18 cellular contexts compared by ENCODE assay signal in the genomic region with DNA sequence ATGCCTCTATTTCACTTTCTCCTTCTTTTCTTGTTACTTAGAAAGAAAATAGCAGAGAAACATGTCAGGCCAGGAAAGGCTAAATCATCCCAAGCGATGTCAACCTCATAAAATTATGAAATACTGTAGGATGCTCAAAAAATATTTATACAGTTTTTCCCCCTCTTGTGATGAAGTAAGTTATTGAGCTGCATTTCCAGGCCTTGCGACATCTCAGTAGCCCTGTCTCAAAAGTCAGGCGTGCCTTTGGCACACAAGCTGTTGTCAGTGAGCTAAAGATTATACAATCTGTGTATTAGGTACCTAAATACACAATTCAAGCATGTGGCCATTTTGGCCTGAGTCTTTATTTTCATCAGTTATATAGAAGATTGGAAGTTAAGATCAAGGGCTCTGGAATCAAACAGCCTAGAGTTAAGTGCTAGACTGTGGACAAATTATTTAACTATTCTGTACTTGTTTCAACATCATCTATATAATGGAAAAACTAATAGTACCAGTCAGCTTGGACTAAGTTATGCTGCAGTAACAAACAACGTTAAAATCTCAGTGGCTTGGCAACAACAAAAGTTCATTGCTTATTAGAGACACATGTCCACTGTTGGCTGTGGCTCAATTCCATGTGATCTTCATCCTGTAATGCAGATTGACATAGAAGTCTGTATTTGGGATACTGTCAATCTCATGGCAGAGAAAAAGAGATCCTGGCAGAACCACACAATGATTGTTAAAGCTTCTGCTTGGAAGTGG.
A peak's percentile ranks its signal among the peaks of the same experiment; 100 is the strongest.
DNase-seq lines count a peak whose midpoint lies in the region; ATAC-seq, FAIRE-seq and TF ChIP-seq lines count a peak whose summit lies in the region.
"Had no signal": no experiment of that assay in that cellular context is flagged by ENCODE, and none has a peak within 500 bp of the region (broad histone marks: within the 10 kb centered on the region; RNA-seq: fewer than 3 reads in every experiment).

No MANE protein-coding gene starts in this region.

- H3K9me3 Mint-ChIP-seq in MCF 10A (ENCODE audit: unreplicated experiment), result no peaks in the 10 kb centered on the region

- WGBS in gastroesophageal sphincter (ENCODE audit: low coverage in 1 of 2), 2 donors, result 84 to 86% methylated on average over 4 of the region's 4 CpGs

- no peak overlapping the region for H3K27ac Mint-ChIP-seq in MCF 10A (ENCODE audit: low read depth, unreplicated experiment)

- H3K4me3 Mint-ChIP-seq in MCF 10A (ENCODE audit: unreplicated experiment), result no peak overlapping the region

- TF ChIP-seq POLR2A in breast epithelium (IDR thresholded peaks at IDR 0.05), result no peak
- TF ChIP-seq POLR2A in gastroesophageal sphincter (IDR thresholded peaks at IDR 0.05), result no peak

- H3K36me3 Mint-ChIP-seq in MCF 10A (ENCODE audit: insufficient read depth, unreplicated experiment), result no peaks in the 10 kb centered on the region

- intact Hi-C loops in MCF 10A (cut with micrococcal nuclease) (no loop called here), breast epithelium (cut with DNase I; ENCODE audit: low total_unique reads) (no loop called here), kidney (cut with DNase I) (no loop called here)

- no peaks in the 10 kb centered on the region for H3K27me3 Mint-ChIP-seq in MCF 10A (ENCODE audit: insufficient read depth, unreplicated experiment)

- POLR2A ChIA-PET in MCF 10A (lab: Yijun Ruan, JAX), result interaction anchor here (0.6 to 1.0 kb wide), 3 partner anchors 33 to 219 kb away, joined by 3 to 4 read pairs (median 3); no protein-coding TSS in a partner anchor

- DNase-seq in MCF 10A (ENCODE audit: unreplicated experiment) (peak; percentile 26), breast epithelium (ENCODE audit: low spot score in 2 of 2) (no peak), choroid plexus epithelial cell (ENCODE audit: low read depth) (peak; percentile 3), stromal cell of bone marrow (ENCODE audit: low read depth) (peak; percentile 37), kidney (no peak)
- no peak for DNase-seq in activated CD8-positive, alpha-beta memory T cell treated with anti-CD3 and anti-CD28 coated beads for 24 hours
- DNase-seq: C1 segment of cervical spinal cord, DMS 273 treated with DMSO at 0.1 percent for 48 hours, GF-D8, IMR-90, NCI-H1048, NCI-H2081 treated with DMSO at 0.1 percent for 48 hours, NCI-H510A, NCI-H82 had no signal

- H3K36me3 ChIP-seq in breast epithelium (no peaks in the 10 kb centered on the region), gastroesophageal sphincter (no peaks in the 10 kb centered on the region), kidney (ENCODE audit: control insufficient read depth in 1 of 2, insufficient read depth in 2 of 2, low read length in 2 of 2) (no peaks in the 10 kb centered on the region)

- H3K4me3 ChIP-seq in breast epithelium (no peak overlapping the region), choroid plexus epithelial cell (ENCODE audit: low read depth, low read length) (no peak overlapping the region), gastroesophageal sphincter (no peak overlapping the region), kidney (ENCODE audit: low read length in 2 of 2) (no peak overlapping the region)

- no peaks in the 10 kb centered on the region for H3K27me3 ChIP-seq in breast epithelium
- no peaks in the 10 kb centered on the region for H3K27me3 ChIP-seq in gastroesophageal sphincter

- peaks cover 14% of the 10 kb centered on the region for H3K4me1 Mint-ChIP-seq in MCF 10A (ENCODE audit: insufficient read depth, unreplicated experiment)

- H3K4me1 ChIP-seq in breast epithelium (no peaks in the 10 kb centered on the region), gastroesophageal sphincter (peaks cover 0 to 4% (median 0%) of the 10 kb centered on the region in 3 donors), kidney (ENCODE audit: control insufficient read depth in 1 of 2, insufficient read depth in 1 of 2, low read depth in 1 of 2, low read length in 2 of 2) (no peaks in the 10 kb centered on the region)

- no peak for TF ChIP-seq CTCF in MCF 10A (IDR thresholded peaks at IDR 0.05; ENCODE audit: unreplicated experiment)
- TF ChIP-seq CTCF in breast epithelium (IDR thresholded peaks at IDR 0.05), result no peak
- TF ChIP-seq CTCF in choroid plexus epithelial cell (conservative IDR thresholded peaks at IDR 0.05; ENCODE audit: low read depth, low read length), result no peak
- no peak for TF ChIP-seq CTCF in gastroesophageal sphincter (IDR thresholded peaks at IDR 0.05)
- TF ChIP-seq CTCF in kidney (IDR thresholded peaks at IDR 0.05; ENCODE audit: borderline replicate concordance, extremely low read depth, insufficient read depth), result no peak

- ATAC-seq in gastroesophageal sphincter (peak; percentile 39), HG02798 (IDR thresholded peaks at IDR 0.05; ENCODE audit: poor library complexity, unreplicated experiment) (no peak)
- ATAC-seq: Panc1 had no signal

- no TSS peak for BruUV-seq in MCF 10A (replicated peaks; lab: Mats Ljungman, UMichigan)

- CTCF ChIA-PET in MCF 10A (lab: Yijun Ruan, JAX), result interaction anchor here (0.6 to 0.8 kb wide), 2 partner anchors 10 to 627 kb away, joined by 3 read pairs; no protein-coding TSS in a partner anchor

- FAIRE-seq in kidney (lab: Jason Lieb, UNC), result no peak
- FAIRE-seq: H54 had no signal

- H3K9me3 ChIP-seq in breast epithelium, result peaks cover 0 to 4% of the 10 kb centered on the region in 2 donors
- H3K9me3 ChIP-seq in gastroesophageal sphincter, result peaks cover 0 to 7% (median 0%) of the 10 kb centered on the region in 3 donors
- H3K9me3 ChIP-seq in kidney (ENCODE audit: control insufficient read depth in 1 of 2, low read length in 2 of 2), result peaks cover 0 to 4% of the 10 kb centered on the region in 2 donors

- no peak for TF ChIP-seq EP300 in gastroesophageal sphincter (IDR thresholded peaks at IDR 0.05)

- H3K27ac ChIP-seq in breast epithelium (no peak overlapping the region), gastroesophageal sphincter (no peak overlapping the region), kidney (ENCODE audit: low read depth in 2 of 2, low read length in 2 of 2) (no peak overlapping the region)

- H3K9ac ChIP-seq in kidney (ENCODE audit: low read length in 2 of 2), result no peak overlapping the region

Comparison
In these comparisons a context has a peak if more than half of its experiments do, and no peak if none do; other contexts are left out.
1. DNase-seq: peak in MCF 10A (single experiment), choroid plexus epithelial cell (single experiment) and stromal cell of bone marrow (single experiment); none in breast epithelium (0 of 2), kidney (single experiment) and activated CD8-positive, alpha-beta memory T cell treated with anti-CD3 and anti-CD28 coated beads for 24 hours (single experiment).